Comparison of ENCODE assay signal across 11 cellular contexts in genomic region chr4:94548571-94548970, GRCh38.
A peak's percentile ranks its signal among the peaks of the same experiment; 100 is the strongest.
DNase-seq lines count a peak whose midpoint lies in the region; ATAC-seq and TF ChIP-seq lines count a peak whose summit lies in the region.
"Had no signal": no experiment of that assay in that cellular context is flagged by ENCODE, and none has a peak within 500 bp of the region (broad histone marks: within the 10 kb centered on the region; RNA-seq: fewer than 3 reads in every experiment).

No MANE protein-coding gene starts in this region.

- no peaks in the 10 kb centered on the region for H3K27me3 Mint-ChIP-seq in stimulated activated naive B cell treated with anti-CD40 and anti-IgM and Interleukin-4, amounts not matched to agents 10 μg/mL and 1 μg/mL and 100 μg/mL, for 72 hours
- H3K27me3 Mint-ChIP-seq: central memory CD8-positive, alpha-beta T cell had no signal

- intact Hi-C loops in left ventricle myocardium superior (cut with micrococcal nuclease): loop anchor here (10.0 kb wide), 1 partner anchor 94 kb away; the partner anchor contains the start of gene PDLIM5

- TF ChIP-seq CTCF in WI38 (IDR thresholded peaks at IDR 0.05; ENCODE audit: low read depth, low read length): no peak
- TF ChIP-seq CTCF in thoracic aorta (IDR thresholded peaks at IDR 0.05): no peak

- H3K4me3 ChIP-seq in HUES6 (ENCODE audit: low read depth, low read length) (no peak overlapping the region), WI38 (ENCODE audit: low read depth, low read length) (peak overlapping the region; percentile 28; the same call in 1 of the 2 replicates), thoracic aorta (peak overlapping the region; percentile 1)
- H3K4me3 ChIP-seq: skin epidermis had no signal

- H3K36me3 ChIP-seq in HUES6 (ENCODE audit: control insufficient read depth, insufficient read depth, low read length) (no peaks in the 10 kb centered on the region), thoracic aorta (no peaks in the 10 kb centered on the region)

- peaks cover 7 to 17% of the 10 kb centered on the region in 2 donors for H3K36me3 Mint-ChIP-seq in stimulated activated naive B cell treated with anti-CD40 and anti-IgM and Interleukin-4, amounts not matched to agents 10 μg/mL and 1 μg/mL and 100 μg/mL, for 72 hours

- peak overlapping the region; percentile 59 for H3K27ac ChIP-seq in HUES6 (ENCODE audit: low read depth, low read length)
- peak overlapping the region; percentile 54 to 70 for H3K27ac ChIP-seq in thoracic aorta

- no peak overlapping the region for H3K9ac ChIP-seq in HUES6 (ENCODE audit: low read length)

- ATAC-seq in left ventricle myocardium superior (peak; percentile 75), thoracic aorta (ENCODE audit: insufficient number of reproducible peaks, low FRiP score, low read depth) (no peak), GM18870 (IDR thresholded peaks at IDR 0.05; ENCODE audit: unreplicated experiment) (no peak)
- no peak for ATAC-seq in stimulated activated naive B cell treated with anti-CD40 and anti-IgM and Interleukin-4, amounts not matched to agents 10 μg/mL and 1 μg/mL and 100 μg/mL, for 72 hours (replicated peaks)

- no peak overlapping the region for H3K4me3 Mint-ChIP-seq in stimulated activated naive B cell treated with anti-CD40 and anti-IgM and Interleukin-4, amounts not matched to agents 10 μg/mL and 1 μg/mL and 100 μg/mL, for 72 hours
- H3K4me3 Mint-ChIP-seq: central memory CD8-positive, alpha-beta T cell had no signal

- DNase-seq in left ventricle myocardium superior (no peak), thoracic aorta (ENCODE audit: low spot score) (no peak), SK-N-DZ (ENCODE audit: low spot score) (no peak), NCI-H2196 treated with DMSO at 0.1 percent for 48 hours (lab: John Stamatoyannopoulos, UW; ENCODE audit: unreplicated experiment) (no peak)
- DNase-seq in stimulated activated naive B cell treated with anti-CD40 and anti-IgM and Interleukin-4, amounts not matched to agents 10 μg/mL and 1 μg/mL and 100 μg/mL, for 72 hours: no peak
- DNase-seq: T-helper 9 cell had no signal

- peaks cover 0 to 7% of the 10 kb centered on the region in 2 donors for H3K4me1 Mint-ChIP-seq in stimulated activated naive B cell treated with anti-CD40 and anti-IgM and Interleukin-4, amounts not matched to agents 10 μg/mL and 1 μg/mL and 100 μg/mL, for 72 hours
- H3K4me1 Mint-ChIP-seq: central memory CD8-positive, alpha-beta T cell had no signal

- H3K27ac Mint-ChIP-seq in stimulated activated naive B cell treated with anti-CD40 and anti-IgM and Interleukin-4, amounts not matched to agents 10 μg/mL and 1 μg/mL and 100 μg/mL, for 72 hours: no peak overlapping the region

- H3K9me3 Mint-ChIP-seq in stimulated activated naive B cell treated with anti-CD40 and anti-IgM and Interleukin-4, amounts not matched to agents 10 μg/mL and 1 μg/mL and 100 μg/mL, for 72 hours: peaks cover 0 to 2% of the 10 kb centered on the region in 2 donors
- H3K9me3 Mint-ChIP-seq: central memory CD8-positive, alpha-beta T cell had no signal

- H3K9me3 ChIP-seq in HUES6 (ENCODE audit: control insufficient read depth, insufficient read depth, low read depth, low read length) (no peaks in the 10 kb centered on the region), thoracic aorta (no peaks in the 10 kb centered on the region)

- H3K27me3 ChIP-seq in HUES6 (ENCODE audit: control insufficient read depth, insufficient read depth, low read length) (no peaks in the 10 kb centered on the region), thoracic aorta (replicated peaks; ENCODE audit: insufficient read depth) (no peaks in the 10 kb centered on the region)

- H3K4me1 ChIP-seq in HUES6 (ENCODE audit: control insufficient read depth, insufficient read depth, low read length) (peaks cover 28% of the 10 kb centered on the region), thoracic aorta (ENCODE audit: control insufficient read depth in 1 of 2, low read depth in 2 of 2) (peaks cover 22 to 65% of the 10 kb centered on the region in 2 donors)
